Comparison of ENCODE assay signal across 8 cellular contexts in the genomic region with DNA sequence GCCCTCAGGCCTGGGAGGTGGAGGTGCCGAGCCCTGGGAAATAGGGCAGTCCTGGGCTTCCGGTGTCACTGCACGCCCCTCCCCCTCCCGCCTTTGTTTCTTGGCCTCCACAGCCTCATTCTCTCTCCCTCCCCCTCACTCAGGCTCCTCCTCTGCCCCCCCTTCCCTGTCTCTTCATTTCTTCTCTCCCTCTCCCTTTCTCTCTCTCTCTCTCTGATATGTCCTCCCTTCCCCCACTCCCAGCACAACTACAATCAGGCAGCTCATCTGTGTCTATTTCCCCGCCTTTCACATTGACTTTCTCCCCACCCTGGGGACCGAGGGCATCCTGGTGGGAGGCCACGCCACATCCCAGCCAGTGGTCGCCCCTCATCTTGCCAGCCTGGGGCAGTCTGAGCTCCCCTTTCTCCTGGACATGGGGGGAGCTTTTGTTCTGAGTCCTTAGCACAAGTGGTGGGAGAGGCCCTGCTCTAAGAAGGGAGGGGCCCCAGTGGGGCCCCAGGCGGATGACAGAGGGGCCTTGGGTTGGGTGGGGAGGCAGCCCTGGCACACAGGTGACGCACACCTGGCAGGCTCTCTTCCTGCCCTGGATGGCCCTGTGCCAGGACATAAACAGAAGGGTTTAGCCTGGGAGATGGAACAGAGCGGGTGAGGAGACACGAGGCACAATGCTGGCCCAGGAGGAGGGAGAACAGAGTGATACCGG. TPM values are rescaled to one million over a fixed set of nuclear protein-coding genes. Genes with fewer than 3 reads are reported as not detected.
DNase-seq lines count a peak whose midpoint lies in the region; ATAC-seq and TF ChIP-seq lines count a peak whose summit lies in the region.

No MANE protein-coding gene starts in this region.

- H3K4me3 Mint-ChIP-seq in chondrocyte (ENCODE audit: unreplicated experiment): no peak overlapping the region

- H3K9ac ChIP-seq in OCI-LY3 (ENCODE audit: low read length): peak overlapping the region; percentile 71

- H3K4me2 ChIP-seq in OCI-LY3 (ENCODE audit: low read length): peak overlapping the region; percentile 44

- H3K4me1 ChIP-seq in OCI-LY3 (ENCODE audit: low read length): peaks cover 76% of the 10 kb centered on the region

- no peak overlapping the region for H2AFZ ChIP-seq in OCI-LY3 (ENCODE audit: low read depth, low read length)

- no peaks in the 10 kb centered on the region for H3K9me3 ChIP-seq in OCI-LY3 (ENCODE audit: insufficient read depth, low read length)

- ATAC-seq in left colon (peak; percentile 80), GM18861 (IDR thresholded peaks at IDR 0.05; ENCODE audit: unreplicated experiment) (no peak), HG02884 (IDR thresholded peaks at IDR 0.05; ENCODE audit: unreplicated experiment) (no peak)

- H3K27ac Mint-ChIP-seq in chondrocyte (ENCODE audit: unreplicated experiment): no peak overlapping the region

- peaks cover 85% of the 10 kb centered on the region for H3K79me2 ChIP-seq in OCI-LY3 (ENCODE audit: low read length)

- H3K36me3 Mint-ChIP-seq in chondrocyte (ENCODE audit: low read depth): no peaks in the 10 kb centered on the region

- intact Hi-C loops in left colon (cut with DNase I, micrococcal nuclease): no loop called here

- no peaks in the 10 kb centered on the region for H3K27me3 ChIP-seq in OCI-LY3 (ENCODE audit: low read depth, low read length)

- H3K27ac ChIP-seq in OCI-LY3 (ENCODE audit: low read length): peak overlapping the region; percentile 98

- H3K36me3 ChIP-seq in OCI-LY3 (replicated peaks; ENCODE audit: low read depth, low read length): peaks cover 16% of the 10 kb centered on the region

- H3K4me1 Mint-ChIP-seq in chondrocyte (ENCODE audit: low read depth): peaks cover 42% of the 10 kb centered on the region

- no peaks in the 10 kb centered on the region for H3K9me3 Mint-ChIP-seq in chondrocyte (ENCODE audit: low read depth)

- no peaks in the 10 kb centered on the region for H3K27me3 Mint-ChIP-seq in chondrocyte (ENCODE audit: low read depth)

- peak overlapping the region; percentile 6; the same call in 1 of the 2 replicates for H3K4me3 ChIP-seq in OCI-LY3 (ENCODE audit: low read length)

- DNase-seq in HPDE6-E6E7 (ENCODE audit: extremely low spot score) (peak; percentile 53), amniotic epithelial cell (ENCODE audit: low read depth) (peak; percentile 37), left colon (peak; percentile 91 to 93), chondrocyte (ENCODE audit: low spot score) (no peak)
- DNase-seq in stimulated activated CD4-positive, alpha-beta T cell treated with anti-CD3 and anti-CD28 coated beads, TNF-alpha, amount 100 ng/mL, for 48 hours (ENCODE audit: low read depth in 3 of 3): peak in 2 of 3 donors; percentile 10 to 52

- H4K20me1 ChIP-seq in OCI-LY3 (ENCODE audit: insufficient read depth, low read length): no peaks in the 10 kb centered on the region

- no peak for TF ChIP-seq CTCF in OCI-LY3 (IDR thresholded peaks at IDR 0.05; ENCODE audit: low read depth, low read length)
- no peak for TF ChIP-seq CTCF in chondrocyte (IDR thresholded peaks at IDR 0.05)

RNA-seq across cellular contexts. Expression of a gene that starts 40.1 kb away (rescaled TPM):
- total RNA-seq in left colon: 100 to 1,000 TPM; 110 to 185 TPM
- total RNA-seq in chondrocyte: 115 to 126 TPM (median 125 TPM) in 3 replicates
